Comparison of ENCODE assay signal across 1 cellular context in genomic region chr6:126123226-126123625, GRCh38.
A peak's percentile ranks its signal among the peaks of the same experiment; 100 is the strongest.
TF ChIP-seq lines count a peak whose summit lies in the region.

No MANE protein-coding gene starts in this region.

TF ChIP-seq in K562, 482 proteins besides CTCF, POLR2A, EP300 and RAD21 (continued from another document and continues in another):
- TF ChIP-seq CHD7 (IDR thresholded peaks at IDR 0.05; ENCODE audit: low read depth, low read length) (no peak), TAF15 (IDR thresholded peaks at IDR 0.05; ENCODE audit: low read depth, low read length) (no peak), PML (IDR thresholded peaks at IDR 0.05; ENCODE audit: low read length) (peak; percentile 80), NBN (IDR thresholded peaks at IDR 0.05; ENCODE audit: low read depth) (no peak), ZBTB17 (CRISPR knock-in tag; IDR thresholded peaks at IDR 0.05) (no peak), ZBTB8A (IDR thresholded peaks at IDR 0.05; ENCODE audit: partially characterized antibody) (no peak), TSC22D4 (tag; IDR thresholded peaks at IDR 0.05) (no peak), CTBP1 (IDR thresholded peaks at IDR 0.05; ENCODE audit: borderline replicate concordance) (peak; percentile 83), CBX3 (IDR thresholded peaks at IDR 0.05; ENCODE audit: borderline replicate concordance in 1 of 2, low read length in 2 of 2) (peak in 1 of 2 experiments; percentile 97; a peak in 2 of 3 replicates), IFI16 (CRISPR knock-in tag; IDR thresholded peaks at IDR 0.05) (no peak), ZNF583 (CRISPR knock-in tag; IDR thresholded peaks at IDR 0.05) (no peak), MTA1 (IDR thresholded peaks at IDR 0.05; ENCODE audit: borderline replicate concordance) (no peak; the same call in 1 of the 2 replicates), FOSL1 (tag; conservative IDR thresholded peaks at IDR 0.05) (peak; percentile 56), EZH2 (IDR thresholded peaks at IDR 0.05; ENCODE audit: borderline replicate concordance, low read depth, low read length) (no peak), ZNF764 (CRISPR knock-in tag; IDR thresholded peaks at IDR 0.05; ENCODE audit: low read depth) (no peak), FIP1L1 (IDR thresholded peaks at IDR 0.05; ENCODE audit: low read depth, low read length, poor library complexity, severe bottlenecking) (no peak), ZNF696 (CRISPR knock-in tag; conservative IDR thresholded peaks at IDR 0.05) (no peak), ZNF449 (CRISPR knock-in tag; IDR thresholded peaks at IDR 0.05) (no peak), REST (CRISPR knock-in tag; IDR thresholded peaks at IDR 0.05; ENCODE audit: low read depth) (no peak), MBD2 (IDR thresholded peaks at IDR 0.05; ENCODE audit: borderline replicate concordance, low read depth) (peak; percentile 19; the same call in 1 of the 2 replicates), MNT (conservative IDR thresholded peaks at IDR 0.05) (no peak), ATF1 (CRISPR knock-in tag; IDR thresholded peaks at IDR 0.05) (no peak), ATF1 (tag; IDR thresholded peaks at IDR 0.05) (0 out of 2 replicates have a peak, but pooled peaks have one; percentile 11), BRF2 (IDR thresholded peaks at IDR 0.05; ENCODE audit: borderline replicate concordance, insufficient read depth, insufficient read length) (no peak), HEY1 (CRISPR knock-in tag; IDR thresholded peaks at IDR 0.05; ENCODE audit: borderline replicate concordance) (no peak), ETS1 (conservative IDR thresholded peaks at IDR 0.05; ENCODE audit: control insufficient read depth, low read depth, low read length) (no peak), ARNT (IDR thresholded peaks at IDR 0.05) (peak; percentile 34 to 69; a peak in 2 of 4 replicates), EP400 (IDR thresholded peaks at IDR 0.05) (no peak), ZNF830 (CRISPR knock-in tag; IDR thresholded peaks at IDR 0.05) (no peak), ZZZ3 (IDR thresholded peaks at IDR 0.05) (no peak), TAL1 (IDR thresholded peaks at IDR 0.05) (peak; percentile 85)
